ENCODE assay signal across 18 cellular contexts in genomic region chr11:46160100-46160499, GRCh38. TPM values are rescaled to one million over a fixed set of nuclear protein-coding genes. Genes with fewer than 3 reads are reported as not detected.
DNase-seq lines count a peak whose midpoint lies in the region; ATAC-seq and TF ChIP-seq lines count a peak whose summit lies in the region.
"Had no signal": no experiment of that assay in that cellular context is flagged by ENCODE, and none has a peak within 500 bp of the region (broad histone marks: within the 10 kb centered on the region; RNA-seq: fewer than 3 reads in every experiment).

No MANE protein-coding gene starts in this region.

- H3K27me3 Mint-ChIP-seq in endodermal cell (ENCODE audit: insufficient read depth) (peaks cover 3% of the 10 kb centered on the region), neural progenitor cell (ENCODE audit: insufficient read depth, low read depth) (peaks cover 5% of the 10 kb centered on the region)

- H3K4me3 ChIP-seq in endodermal cell (ENCODE audit: low read length) (no peak overlapping the region), neural progenitor cell (no peak overlapping the region), hepatocyte (no peak overlapping the region)
- H3K4me3 ChIP-seq: adrenal gland, dorsolateral prefrontal cortex, tibial artery had no signal

- H3K36me3 ChIP-seq in endodermal cell (ENCODE audit: control insufficient read depth, insufficient read depth, low read length) (no peaks in the 10 kb centered on the region), neural progenitor cell (no peaks in the 10 kb centered on the region), hepatocyte (replicated peaks; ENCODE audit: insufficient read depth, low read depth) (no peaks in the 10 kb centered on the region)
- H3K36me3 ChIP-seq: adrenal gland, tibial artery had no signal

- H3K27ac Mint-ChIP-seq in endodermal cell = no peak overlapping the region
- no peak overlapping the region for H3K27ac Mint-ChIP-seq in neural progenitor cell

- H3K36me3 Mint-ChIP-seq in endodermal cell (ENCODE audit: low read depth) = no peaks in the 10 kb centered on the region
- H3K36me3 Mint-ChIP-seq in neural progenitor cell = no peaks in the 10 kb centered on the region

- H3K27ac ChIP-seq in endodermal cell (ENCODE audit: low read depth, low read length) (no peak overlapping the region), neural progenitor cell (no peak overlapping the region), hepatocyte (no peak overlapping the region)
- H3K27ac ChIP-seq: adrenal gland, dorsolateral prefrontal cortex, tibial artery had no signal

- H3K79me2 ChIP-seq in neural progenitor cell (ENCODE audit: low read depth) (no peaks in the 10 kb centered on the region), hepatocyte (no peaks in the 10 kb centered on the region)

- H3K4me1 ChIP-seq in endodermal cell (ENCODE audit: control insufficient read depth, insufficient read depth, low read length) (no peaks in the 10 kb centered on the region), neural progenitor cell (no peaks in the 10 kb centered on the region), hepatocyte (ENCODE audit: insufficient read depth) (no peaks in the 10 kb centered on the region)
- H3K4me1 ChIP-seq: adrenal gland, tibial artery had no signal

- ATAC-seq in GM19397 (IDR thresholded peaks at IDR 0.05; ENCODE audit: unreplicated experiment) = no peak
- ATAC-seq: left ventricle myocardium superior had no signal

- H3K9me3 Mint-ChIP-seq in endodermal cell (peaks cover 2% of the 10 kb centered on the region), neural progenitor cell (no peaks in the 10 kb centered on the region)

- H3K4me2 ChIP-seq in neural progenitor cell (no peak overlapping the region), hepatocyte (no peak overlapping the region)

- no peaks in the 10 kb centered on the region for H3K9me2 ChIP-seq in hepatocyte (replicated peaks; ENCODE audit: insufficient read depth)

- no peaks in the 10 kb centered on the region for H3K9me3 ChIP-seq in endodermal cell (ENCODE audit: control insufficient read depth, low read length)
- H3K9me3 ChIP-seq in neural progenitor cell (ENCODE audit: low read depth) = no peaks in the 10 kb centered on the region
- H3K9me3 ChIP-seq in hepatocyte (ENCODE audit: low read depth) = no peaks in the 10 kb centered on the region
- H3K9me3 ChIP-seq: adrenal gland, tibial artery had no signal

- H3K4me1 Mint-ChIP-seq in endodermal cell (peaks cover 6% of the 10 kb centered on the region), neural progenitor cell (peaks cover 3% of the 10 kb centered on the region)

- TF ChIP-seq CTCF in endodermal cell (conservative IDR thresholded peaks at IDR 0.05) = peak; percentile 39
- TF ChIP-seq CTCF in neural progenitor cell (IDR thresholded peaks at IDR 0.05) = peak; percentile 13
- no peak for TF ChIP-seq CTCF in hepatocyte (IDR thresholded peaks at IDR 0.05; ENCODE audit: poor library complexity)

- no peaks in the 10 kb centered on the region for H3F3A ChIP-seq in neural progenitor cell (ENCODE audit: low read depth)

- H3K27me3 ChIP-seq in endodermal cell (ENCODE audit: control insufficient read depth, insufficient read depth, low read length, poor library complexity, severe bottlenecking) (no peaks in the 10 kb centered on the region), neural progenitor cell (no peaks in the 10 kb centered on the region), hepatocyte (peaks cover 11% of the 10 kb centered on the region)
- H3K27me3 ChIP-seq: adrenal gland had no signal

- WGBS in endodermal cell (ENCODE audit: insufficient coverage in 1 of 2, insufficient read length in 1 of 2), 2 experiments = 57 to 61% methylated on average over 3 of the region's 3 CpGs
- WGBS in hepatocyte (ENCODE audit: low lambda C conversion rate, missing lambda C conversion rate) = 58% methylated on average over 3 of the region's 3 CpGs

- DNase-seq in HPDE6-E6E7 (ENCODE audit: extremely low spot score) (peak; percentile 21), NCI-H2171 treated with DMSO at 0.1 percent for 48 hours (lab: John Stamatoyannopoulos, UW) (peak; percentile 27), endodermal cell (no peak), neural progenitor cell (ENCODE audit: low spot score) (no peak), hepatocyte (ENCODE audit: low spot score) (no peak)
- DNase-seq in stimulated activated CD4-positive, alpha-beta T cell treated with anti-CD3 and anti-CD28 coated beads, Interleukin-2, amount 100 ng/mL, for 24 hours = no peak
- DNase-seq: activated CD4-positive, alpha-beta T cell treated with anti-CD3 and anti-CD28 coated beads, Interleukin-2, amount 50 U/mL, for 1 hour; activated CD8-positive, alpha-beta memory T cell treated with anti-CD3 and anti-CD28 coated beads, Interleukin-2, amount 50 U/mL, for 48 hours; activated gamma-delta T cell treated with Interleukin-2 at 50 U/mL for 16 hours; adrenal gland; DND-41; dorsolateral prefrontal cortex; left ventricle myocardium superior; NCI-H146; nucleus accumbens; stimulated activated naive CD4-positive, alpha-beta T cell treated with Interleukin-2 at 50 U/mL for 16 hours; tibial artery had no signal

- no peaks in the 10 kb centered on the region for H4K20me1 ChIP-seq in neural progenitor cell (ENCODE audit: low read depth)
- H4K20me1 ChIP-seq in hepatocyte (ENCODE audit: insufficient read depth, poor library complexity, severe bottlenecking) = no peaks in the 10 kb centered on the region

- no peak overlapping the region for H3K9ac ChIP-seq in endodermal cell (ENCODE audit: extremely low read depth, low read length, poor library complexity, severe bottlenecking)
- no peak overlapping the region for H3K9ac ChIP-seq in neural progenitor cell

- no peak overlapping the region for H3K4me3 Mint-ChIP-seq in endodermal cell
- no peak overlapping the region for H3K4me3 Mint-ChIP-seq in neural progenitor cell

- H2AFZ ChIP-seq in neural progenitor cell (replicated peaks) = no peak overlapping the region
- no peak overlapping the region for H2AFZ ChIP-seq in hepatocyte

RNA-seq across cellular contexts. Expression of gene PHF21A, which starts 38.8 kb away (rescaled TPM):
- total RNA-seq in endodermal cell (10 to 100 TPM; 47.2 to 53.9 TPM), neural progenitor cell (ENCODE audit: low replicate concordance) (33.9 and 49.6 TPM in 2 replicates), hepatocyte (27.7 and 30.4 TPM in 2 replicates)
- polyA plus RNA-seq in endodermal cell (2013, experiment 1 of 2) = 46.3 TPM
- polyA plus RNA-seq in endodermal cell (2013, experiment 2 of 2) = 45.3 TPM
- polyA plus RNA-seq in hepatocyte = 20.5 and 24.6 TPM in 2 replicates

Comparison
In these comparisons a context has a peak if more than half of its experiments do, and no peak if none do; other contexts are left out.
1. DNase-seq: peak in HPDE6-E6E7 (single experiment) and NCI-H2171 treated with DMSO at 0.1 percent for 48 hours (single experiment); none in endodermal cell (single experiment), neural progenitor cell (single experiment), stimulated activated CD4-positive, alpha-beta T cell treated with anti-CD3 and anti-CD28 coated beads, Interleukin-2, amount 100 ng/mL, for 24 hours (0 of 2) and hepatocyte (single experiment).